In the genomic region with DNA sequence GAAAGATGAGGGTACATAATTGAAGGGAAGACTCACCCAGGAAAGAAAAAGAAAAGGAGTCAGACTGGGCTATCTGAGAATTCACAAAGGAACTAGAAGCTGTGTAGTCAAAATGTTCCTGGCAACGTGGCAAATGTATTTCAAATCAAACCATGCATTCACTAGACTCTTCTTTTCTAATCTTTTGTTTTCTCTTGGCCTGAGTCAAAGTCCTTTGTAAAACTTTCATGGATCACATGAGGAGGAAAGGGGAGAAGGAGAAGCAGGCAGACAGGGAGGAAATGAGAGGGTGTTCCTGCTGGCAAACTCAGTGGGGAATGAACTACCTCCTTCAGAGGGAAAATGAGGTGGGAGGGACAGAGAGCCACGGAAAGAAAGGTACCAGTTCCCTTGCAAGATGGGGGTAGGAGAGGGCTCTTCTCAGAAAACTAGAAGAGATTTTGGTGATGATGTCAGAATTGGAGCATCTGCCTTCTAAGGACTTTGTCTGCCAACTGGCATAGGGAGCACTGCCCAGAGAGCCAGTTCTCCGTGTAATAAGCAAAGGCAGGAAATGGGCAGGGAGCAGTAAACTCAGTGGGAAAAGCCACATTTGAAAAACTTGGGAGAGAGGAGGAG, we compare ENCODE assay signal across 1 cellular context.
TF ChIP-seq lines count a peak whose summit lies in the region.

No MANE protein-coding gene starts in this region.

TF ChIP-seq in H1, 55 proteins besides CTCF, POLR2A, EP300 and RAD21:
- TF ChIP-seq TAF1 (IDR thresholded peaks at IDR 0.05; ENCODE audit: low read depth, low read length) (no peak), ZNF274 (IDR thresholded peaks at IDR 0.05; ENCODE audit: borderline replicate concordance, extremely low read depth, low read length) (no peak), RFX5 (IDR thresholded peaks at IDR 0.05; ENCODE audit: borderline replicate concordance, low read depth, low read length) (no peak), SRF (IDR thresholded peaks at IDR 0.05; ENCODE audit: low read depth, low read length) (no peak), ATF2 (IDR thresholded peaks at IDR 0.05; ENCODE audit: low read length) (no peak), KDM5A (IDR thresholded peaks at IDR 0.05; ENCODE audit: low read length) (no peak), NRF1 (IDR thresholded peaks at IDR 0.05; ENCODE audit: low read depth, low read length) (no peak), PHF8 (conservative IDR thresholded peaks at IDR 0.05; ENCODE audit: low read depth, low read length) (no peak), SIX5 (IDR thresholded peaks at IDR 0.05; ENCODE audit: low read depth, low read length) (no peak), CBX5 (IDR thresholded peaks at IDR 0.05; ENCODE audit: low read depth, low read length) (no peak), SP1 (IDR thresholded peaks at IDR 0.05; ENCODE audit: low read depth, low read length) (no peak), GTF2F1 (IDR thresholded peaks at IDR 0.05; ENCODE audit: borderline replicate concordance, low read depth, low read length) (no peak), JUN (IDR thresholded peaks at IDR 0.05; ENCODE audit: low read depth, low read length) (no peak), BACH1 (IDR thresholded peaks at IDR 0.05; ENCODE audit: low read length) (no peak), JUND (IDR thresholded peaks at IDR 0.05; ENCODE audit: low read length) (no peak), CHD1 (IDR thresholded peaks at IDR 0.05; ENCODE audit: low read depth, low read length) (no peak), POLR2AphosphoS5 (IDR thresholded peaks at IDR 0.05; ENCODE audit: low read depth, low read length) (no peak)
TF ChIP-seq in H1: peak in this region for 0.
